1 cellular context compared by ENCODE assay signal in the genomic region with DNA sequence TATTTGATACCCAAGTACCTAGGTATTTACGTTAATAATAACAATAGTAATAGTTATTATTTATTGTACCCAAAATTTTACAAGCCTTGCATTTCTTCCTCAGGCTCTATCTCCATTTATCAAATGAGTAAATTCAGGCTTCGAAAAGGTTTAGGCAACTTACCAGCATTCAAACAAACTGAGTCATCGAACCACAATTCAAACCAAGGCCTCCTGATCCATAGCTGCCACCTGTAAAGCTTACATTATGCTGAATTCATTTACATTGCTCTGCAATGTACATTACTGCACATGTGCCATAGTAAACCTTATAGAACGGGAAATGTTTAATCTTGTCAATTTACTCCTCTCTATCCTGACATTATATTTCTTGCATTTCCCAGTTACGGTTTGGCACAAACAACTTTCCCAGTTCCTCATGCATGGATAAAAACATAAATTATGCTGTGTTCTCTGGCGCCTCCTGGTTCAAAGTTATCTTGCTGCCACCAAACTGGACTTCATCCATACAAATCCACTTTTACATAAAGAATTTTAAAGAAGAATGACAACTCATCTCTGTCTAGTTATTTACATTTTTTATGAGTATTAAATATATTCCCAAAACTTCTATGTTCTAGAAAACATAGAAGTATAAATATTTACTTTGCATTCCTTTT.
TF ChIP-seq lines count a peak whose summit lies in the region.

No MANE protein-coding gene starts in this region.

TF ChIP-seq in HCT116, 20 proteins besides CTCF, POLR2A, EP300 and RAD21 (continued from another document):
- TF ChIP-seq, protein P1, sequence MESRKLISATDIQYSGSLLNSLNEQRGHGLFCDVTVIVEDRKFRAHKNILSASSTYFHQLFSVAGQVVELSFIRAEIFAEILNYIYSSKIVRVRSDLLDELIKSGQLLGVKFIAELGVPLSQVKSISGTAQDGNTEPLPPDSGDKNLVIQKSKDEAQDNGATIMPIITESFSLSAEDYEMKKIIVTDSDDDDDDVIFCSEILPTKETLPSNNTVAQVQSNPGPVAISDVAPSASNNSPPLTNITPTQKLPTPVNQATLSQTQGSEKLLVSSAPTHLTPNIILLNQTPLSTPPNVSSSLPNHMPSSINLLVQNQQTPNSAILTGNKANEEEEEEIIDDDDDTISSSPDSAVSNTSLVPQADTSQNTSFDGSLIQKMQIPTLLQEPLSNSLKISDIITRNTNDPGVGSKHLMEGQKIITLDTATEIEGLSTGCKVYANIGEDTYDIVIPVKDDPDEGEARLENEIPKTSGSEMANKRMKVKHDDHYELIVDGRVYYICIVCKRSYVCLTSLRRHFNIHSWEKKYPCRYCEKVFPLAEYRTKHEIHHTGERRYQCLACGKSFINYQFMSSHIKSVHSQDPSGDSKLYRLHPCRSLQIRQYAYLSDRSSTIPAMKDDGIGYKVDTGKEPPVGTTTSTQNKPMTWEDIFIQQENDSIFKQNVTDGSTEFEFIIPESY (IDR thresholded peaks at IDR 0.05; ENCODE audit: extremely low read depth, insufficient replicate concordance, low read length): no peak
- TF ChIP-seq CEBPB (IDR thresholded peaks at IDR 0.05; ENCODE audit: low read depth) (no peak), POLR2AphosphoS5 (IDR thresholded peaks at IDR 0.05; ENCODE audit: low read depth, low read length) (no peak), MAX (IDR thresholded peaks at IDR 0.05) (no peak), ZNF274 (IDR thresholded peaks at IDR 0.05; ENCODE audit: low read depth, low read length) (no peak), SP1 (IDR thresholded peaks at IDR 0.05; ENCODE audit: low read depth) (no peak)
